In genomic region chr7:46357290-46357689, GRCh38 we compare ENCODE assay signal across 16 cellular contexts.
"Had no signal": no experiment of that assay in that cellular context is flagged by ENCODE, and none has a peak within 500 bp of the region (broad histone marks: within the 10 kb centered on the region; RNA-seq: fewer than 3 reads in every experiment).

No MANE protein-coding gene starts in this region.

- H3K4me3 ChIP-seq: coronary artery, left ventricle myocardium inferior, thoracic aorta had no signal

- DNase-seq: activated CD4-positive, alpha-beta T cell treated with anti-CD3 and anti-CD28 coated beads for 1 hour; activated CD4-positive, alpha-beta T cell treated with anti-CD3 and anti-CD28 coated beads, Interleukin-2, amount 50 U/mL, for 4 hours; activated naive CD4-positive, alpha-beta T cell; activated naive CD8-positive, alpha-beta T cell treated with anti-CD3 and anti-CD28 coated beads, Interleukin-2, amount 10 ng/mL, durations not matched to agents 7 days and 5 days; activated T-cell treated with anti-CD3 and anti-CD28 coated beads for 4 hours; brain microvascular endothelial cell; left ventricle myocardium inferior; nucleus accumbens had no signal

- H3K4me1 ChIP-seq: left ventricle myocardium inferior had no signal

- H3K9me3 ChIP-seq: left ventricle myocardium inferior, thoracic aorta had no signal

- H3K9me3 Mint-ChIP-seq: activated naive CD8-positive, alpha-beta T cell treated with anti-CD3 and anti-CD28 coated beads, Interleukin-2, amount 10 ng/mL, durations not matched to agents 7 days and 5 days; memory B cell; natural killer cell treated with Interleukin-12 subunit alpha and Interleukin-12 subunit beta and Interleukin-15 and Interleukin-18, amount 100 ng/mL, for 72 hours had no signal

- H3K27me3 Mint-ChIP-seq: central memory CD8-positive, alpha-beta T cell; memory B cell; natural killer cell treated with Interleukin-12 subunit alpha and Interleukin-12 subunit beta and Interleukin-15 and Interleukin-18, amount 100 ng/mL, for 72 hours had no signal

- H3K36me3 ChIP-seq: brain microvascular endothelial cell, left ventricle myocardium inferior, thoracic aorta had no signal

- ATAC-seq: esophagus mucosa; natural killer cell treated with Interleukin-12 subunit alpha and Interleukin-12 subunit beta and Interleukin-15 and Interleukin-18, amount 100 ng/mL, for 72 hours; stimulated activated effector memory CD8-positive, alpha-beta T cell treated with anti-CD3 and anti-CD28 coated beads, Interleukin-12 subunit alpha, Interleukin-12 subunit beta, amount 100 ng/mL, for 72 hours had no signal

- H3K4me3 Mint-ChIP-seq: activated naive CD8-positive, alpha-beta T cell treated with anti-CD3 and anti-CD28 coated beads, Interleukin-2, amount 10 ng/mL, durations not matched to agents 7 days and 5 days; central memory CD8-positive, alpha-beta T cell; memory B cell; natural killer cell treated with Interleukin-12 subunit alpha and Interleukin-12 subunit beta and Interleukin-15 and Interleukin-18, amount 100 ng/mL, for 72 hours; stimulated activated effector memory CD8-positive, alpha-beta T cell treated with anti-CD3 and anti-CD28 coated beads, Interleukin-12 subunit alpha, Interleukin-12 subunit beta, amount 100 ng/mL, for 72 hours had no signal

- H3K36me3 Mint-ChIP-seq: activated naive CD8-positive, alpha-beta T cell treated with anti-CD3 and anti-CD28 coated beads, Interleukin-2, amount 10 ng/mL, durations not matched to agents 7 days and 5 days; memory B cell; natural killer cell treated with Interleukin-12 subunit alpha and Interleukin-12 subunit beta and Interleukin-15 and Interleukin-18, amount 100 ng/mL, for 72 hours; stimulated activated effector memory CD8-positive, alpha-beta T cell treated with anti-CD3 and anti-CD28 coated beads, Interleukin-12 subunit alpha, Interleukin-12 subunit beta, amount 100 ng/mL, for 72 hours had no signal

- H3K4me1 Mint-ChIP-seq: activated naive CD8-positive, alpha-beta T cell treated with anti-CD3 and anti-CD28 coated beads, Interleukin-2, amount 10 ng/mL, durations not matched to agents 7 days and 5 days; central memory CD8-positive, alpha-beta T cell; memory B cell; stimulated activated effector memory CD8-positive, alpha-beta T cell treated with anti-CD3 and anti-CD28 coated beads, Interleukin-12 subunit alpha, Interleukin-12 subunit beta, amount 100 ng/mL, for 72 hours had no signal

- H3K27ac Mint-ChIP-seq: activated naive CD8-positive, alpha-beta T cell treated with anti-CD3 and anti-CD28 coated beads, Interleukin-2, amount 10 ng/mL, durations not matched to agents 7 days and 5 days; memory B cell; natural killer cell treated with Interleukin-12 subunit alpha and Interleukin-12 subunit beta and Interleukin-15 and Interleukin-18, amount 100 ng/mL, for 72 hours; stimulated activated effector memory CD8-positive, alpha-beta T cell treated with anti-CD3 and anti-CD28 coated beads, Interleukin-12 subunit alpha, Interleukin-12 subunit beta, amount 100 ng/mL, for 72 hours had no signal

- H3K27ac ChIP-seq: brain microvascular endothelial cell, coronary artery, left ventricle myocardium inferior, thoracic aorta, VCaP had no signal

- H3K27me3 ChIP-seq: brain microvascular endothelial cell had no signal
